In the genomic region with DNA sequence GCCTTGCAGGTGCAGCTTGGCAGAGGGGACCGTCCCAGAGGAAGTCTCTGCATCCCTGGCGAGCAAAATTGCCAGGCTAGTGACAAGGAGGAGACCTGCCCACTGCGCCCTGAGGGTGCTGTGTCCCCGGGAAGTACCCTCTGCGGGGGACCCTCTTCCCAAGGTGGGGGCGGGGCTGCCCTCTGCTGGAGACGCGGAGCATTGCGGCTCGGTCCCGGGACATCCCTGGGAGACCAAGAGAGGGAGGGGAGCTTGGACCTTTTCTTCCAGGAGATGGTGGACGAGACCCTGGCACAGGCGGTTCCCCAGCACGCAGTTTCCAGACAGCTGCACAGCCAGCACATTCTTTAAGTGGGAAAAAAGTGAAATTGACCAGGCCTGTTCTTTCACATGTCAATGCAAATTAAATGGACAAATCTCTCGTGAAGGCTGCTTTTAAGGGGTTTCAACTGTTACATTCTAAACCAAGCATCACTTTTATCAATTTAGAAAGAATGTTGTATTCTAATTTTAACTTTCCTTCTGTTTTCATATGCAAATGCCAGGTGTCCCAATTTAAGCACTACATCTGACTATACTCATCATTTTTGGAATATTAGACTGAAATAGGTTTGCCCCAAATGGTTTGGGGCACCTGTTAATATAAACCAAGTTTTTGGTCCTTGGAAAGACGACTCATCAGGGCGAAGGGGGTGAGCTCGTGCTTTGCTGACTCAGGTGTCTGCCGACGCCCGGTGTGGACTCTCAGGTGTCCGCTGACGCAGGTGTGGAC, we compare ENCODE assay signal across 8 cellular contexts.
DNase-seq lines count a peak whose midpoint lies in the region; ATAC-seq and TF ChIP-seq lines count a peak whose summit lies in the region.

No MANE protein-coding gene starts in this region.

- H3K36me3 Mint-ChIP-seq in activated naive CD4-positive, alpha-beta T cell treated with anti-CD3 and anti-CD28 coated beads for 36 hours (ENCODE audit: low read depth): no peaks in the 10 kb centered on the region

- no peaks in the 10 kb centered on the region for H3K9me3 ChIP-seq in Peyer's patch

- no peak for ATAC-seq in GM18519 (IDR thresholded peaks at IDR 0.05; ENCODE audit: low FRiP score, unreplicated experiment)
- no peak for ATAC-seq in HG02885 (IDR thresholded peaks at IDR 0.05; ENCODE audit: poor library complexity, unreplicated experiment)

- no peaks in the 10 kb centered on the region for H3K27me3 Mint-ChIP-seq in activated naive CD4-positive, alpha-beta T cell treated with anti-CD3 and anti-CD28 coated beads for 36 hours (ENCODE audit: low read depth)

- no peak overlapping the region for H3K4me3 Mint-ChIP-seq in activated naive CD4-positive, alpha-beta T cell treated with anti-CD3 and anti-CD28 coated beads for 36 hours

- intact Hi-C loops in activated naive CD4-positive, alpha-beta T cell treated with anti-CD3 and anti-CD28 coated beads for 36 hours (cut with micrococcal nuclease): loop anchor here (1.0 kb wide), 2 partner anchors 60 to 87 kb away; a partner anchor contains a TSS

- TF ChIP-seq CTCF in Peyer's patch (IDR thresholded peaks at IDR 0.05): peak in 5 of 6 experiments; percentile 44 to 74 (median 68)

- H3K36me3 ChIP-seq in Peyer's patch: no peaks in the 10 kb centered on the region

- H3K4me3 ChIP-seq in Peyer's patch: no peak overlapping the region

- TF ChIP-seq POLR2A in Peyer's patch (IDR thresholded peaks at IDR 0.05): no peak

- H3K27ac Mint-ChIP-seq in activated naive CD4-positive, alpha-beta T cell treated with anti-CD3 and anti-CD28 coated beads for 36 hours: no peak overlapping the region

- H3K27me3 ChIP-seq in Peyer's patch: no peaks in the 10 kb centered on the region

- H3K9me3 Mint-ChIP-seq in activated naive CD4-positive, alpha-beta T cell treated with anti-CD3 and anti-CD28 coated beads for 36 hours: no peaks in the 10 kb centered on the region

- peak; percentile 56 for DNase-seq in NCI-H82 (lab: John Stamatoyannopoulos, UW)
- DNase-seq in NCI-H82 treated with DMSO at 0.1 percent for 48 hours (lab: John Stamatoyannopoulos, UW; ENCODE audit: unreplicated experiment): no peak
- DNase-seq in Peyer's patch: peak in 2 of 3 donors; percentile 59 to 65
- DNase-seq in activated naive CD4-positive, alpha-beta T cell treated with anti-CD3 and anti-CD28 coated beads for 36 hours: peak; percentile 65
- DNase-seq in iPS-NIHi11 (ENCODE audit: low spot score): peak; percentile 88
- DNase-seq in stimulated activated CD4-positive, alpha-beta T cell treated with anti-CD3 and anti-CD28 coated beads, Interleukin-4, amount 100 ng/mL, for 48 hours (ENCODE audit: low read depth in 2 of 2): peak; percentile 38 to 50

- no peak overlapping the region for H3K27ac ChIP-seq in Peyer's patch

- CTCF ChIA-PET in activated naive CD4-positive, alpha-beta T cell treated with anti-CD3 and anti-CD28 coated beads for 36 hours (lab: Charles Lee): interaction anchor here (0.6 to 7.2 kb wide), 7 partner anchors 9 to 369 kb away, joined by 3 to 61 read pairs (median 6); no protein-coding TSS in a partner anchor

- H3K4me1 ChIP-seq in Peyer's patch: no peaks in the 10 kb centered on the region

- H3K4me1 Mint-ChIP-seq in activated naive CD4-positive, alpha-beta T cell treated with anti-CD3 and anti-CD28 coated beads for 36 hours (ENCODE audit: low read depth): no peaks in the 10 kb centered on the region
